ENCODE assay signal across 19 cellular contexts in the genomic region with DNA sequence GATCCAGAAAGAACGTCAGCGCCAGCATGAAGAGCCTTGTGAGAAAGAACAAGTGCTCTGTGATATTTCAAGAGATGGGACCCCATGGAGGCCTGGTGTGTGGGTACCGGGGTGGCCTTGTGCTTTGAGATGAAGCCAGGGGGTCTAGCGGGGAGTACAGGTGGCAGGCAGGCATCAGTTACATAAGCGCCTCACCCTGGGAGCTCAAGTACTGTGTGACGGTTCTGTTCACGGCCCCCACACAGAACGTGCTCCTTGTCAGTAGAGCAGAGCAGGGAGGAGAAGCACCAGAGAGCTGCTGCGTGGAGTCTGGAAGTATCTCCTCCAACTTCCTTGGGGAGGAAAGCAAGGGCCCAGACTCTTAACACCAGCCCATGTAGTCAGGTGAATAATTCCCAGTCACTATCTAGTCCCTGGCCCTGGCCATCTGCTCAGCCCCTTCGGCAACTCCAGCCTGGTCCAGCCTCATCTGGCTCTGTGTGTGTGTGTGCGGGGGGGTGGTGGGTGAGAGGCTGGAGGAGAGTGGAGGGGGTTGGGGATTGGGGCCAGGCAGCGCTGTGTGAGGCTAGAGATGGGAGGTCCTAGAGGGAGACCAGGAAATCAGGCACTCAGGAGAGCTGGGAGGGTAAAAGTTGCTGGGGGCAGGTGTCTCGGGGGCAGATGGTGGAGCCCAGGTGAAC.
"Had no signal": no experiment of that assay in that cellular context is flagged by ENCODE, and none has a peak within 500 bp of the region (broad histone marks: within the 10 kb centered on the region; RNA-seq: fewer than 3 reads in every experiment).

No MANE protein-coding gene starts in this region.

- DNase-seq: activated CD4-positive, alpha-beta memory T cell treated with anti-CD3 and anti-CD28 coated beads, Interleukin-2, amount 10 ng/mL, durations not matched to agents 7 days and 5 days; activated CD4-positive, alpha-beta T cell treated with anti-CD3 and anti-CD28 coated beads for 48 hours; activated CD4-positive, CD25-positive, alpha-beta regulatory T cell; activated effector memory CD4-positive, alpha-beta T cell treated with Interleukin-2 at 50 U/mL for 16 hours; activated naive CD4-positive, alpha-beta T cell treated with anti-CD3 and anti-CD28 coated beads, Interleukin-2, amount 50 U/mL, for 16 hours; activated T-cell treated with anti-CD3 and anti-CD28 coated beads, Interleukin-2, amount 50 U/mL, for 48 hours; effector memory CD8-positive, alpha-beta T cell; hippocampal formation; lower lobe of right lung; occipital lobe; stimulated activated CD4-positive, alpha-beta T cell treated with anti-CD3 and anti-CD28 coated beads, Interleukin-2, amount 100 ng/mL, for 24 hours; stimulated activated naive CD8-positive, alpha-beta T cell treated with anti-CD3 and anti-CD28 coated beads, Interleukin-15, Interleukin-2, amounts not matched to agents 100 U/mL and 50 U/mL, for 24 hours; transverse colon; uterus had no signal

- H3K4me1 Mint-ChIP-seq: activated CD4-positive, alpha-beta memory T cell treated with anti-CD3 and anti-CD28 coated beads, Interleukin-2, amount 10 ng/mL, durations not matched to agents 7 days and 5 days; nephron had no signal

- H3K4me3 ChIP-seq: lower lobe of right lung, right atrium auricular region, transverse colon, uterus had no signal

- H3K4me3 Mint-ChIP-seq: activated CD4-positive, alpha-beta memory T cell treated with anti-CD3 and anti-CD28 coated beads, Interleukin-2, amount 10 ng/mL, durations not matched to agents 7 days and 5 days; effector memory CD8-positive, alpha-beta T cell; mesothelial cell of epicardium; nephron; T-helper 2 cell treated with Interferon-gamma antibody and Interleukin-4, amounts not matched to agents 5 μg/mL and 100 μg/mL, for 36 hours had no signal

- H3K9me3 Mint-ChIP-seq: effector memory CD8-positive, alpha-beta T cell had no signal

- H3K36me3 ChIP-seq: lower lobe of right lung, right atrium auricular region, transverse colon, uterus had no signal

- H3K27me3 ChIP-seq: right atrium auricular region, transverse colon, uterus had no signal

- H3K27ac Mint-ChIP-seq: activated CD4-positive, alpha-beta memory T cell treated with anti-CD3 and anti-CD28 coated beads, Interleukin-2, amount 10 ng/mL, durations not matched to agents 7 days and 5 days; mesothelial cell of epicardium; nephron; progenitor cell of endocrine pancreas; T-helper 2 cell treated with Interferon-gamma antibody and Interleukin-4, amounts not matched to agents 5 μg/mL and 100 μg/mL, for 36 hours had no signal

- ATAC-seq: effector memory CD8-positive, alpha-beta T cell; lower lobe of right lung; stimulated activated naive CD8-positive, alpha-beta T cell treated with anti-CD3 and anti-CD28 coated beads, Interleukin-15, Interleukin-2, amounts not matched to agents 100 U/mL and 50 U/mL, for 24 hours had no signal

- H3K27me3 Mint-ChIP-seq: activated CD4-positive, alpha-beta memory T cell treated with anti-CD3 and anti-CD28 coated beads, Interleukin-2, amount 10 ng/mL, durations not matched to agents 7 days and 5 days; effector memory CD8-positive, alpha-beta T cell; progenitor cell of endocrine pancreas had no signal

- H3K27ac ChIP-seq: lower lobe of right lung, right atrium auricular region had no signal
